In genomic region chr9:20621553-20622329, GRCh38 we compare ENCODE assay signal across 8 cellular contexts. TPM values are rescaled to one million over a fixed set of nuclear protein-coding genes. Genes with fewer than 3 reads are reported as not detected.
DNase-seq lines count a peak whose midpoint lies in the region; ATAC-seq and TF ChIP-seq lines count a peak whose summit lies in the region.

No MANE protein-coding gene starts in this region.

- H3K9me2 ChIP-seq in OCI-LY1 (ENCODE audit: low read depth, low read length), result no peaks in the 10 kb centered on the region

- H3K4me3 Mint-ChIP-seq in activated T-cell treated with anti-CD3 and anti-CD28 coated beads, Interleukin-2, amount 50 U/mL, for 72 hours, result peak overlapping the region; percentile 97
- H3K4me3 Mint-ChIP-seq in naive thymus-derived CD8-positive, alpha-beta T cell, result peak overlapping the region; percentile 91 to 100 (median 97)
- peak overlapping the region; percentile 76 to 97 for H3K4me3 Mint-ChIP-seq in stimulated activated naive B cell treated with anti-CD40 and anti-IgM and Interleukin-4, amounts not matched to agents 10 μg/mL and 1 μg/mL and 100 μg/mL, for 72 hours

- peaks cover 33% of the 10 kb centered on the region for H3K4me1 ChIP-seq in OCI-LY1 (ENCODE audit: insufficient read depth, low read length, severe bottlenecking)
- H3K4me1 ChIP-seq in fibroblast of lung (ENCODE audit: control insufficient read depth, extremely low read depth, insufficient read depth, low read length), result peaks cover 8% of the 10 kb centered on the region

- H4K20me1 ChIP-seq in OCI-LY1 (ENCODE audit: insufficient read depth, low read length) (no peaks in the 10 kb centered on the region), fibroblast of lung (ENCODE audit: control insufficient read depth, extremely low read depth, insufficient read depth, low read length) (no peaks in the 10 kb centered on the region)

- peak overlapping the region; percentile 73 for H3K9ac ChIP-seq in OCI-LY1 (ENCODE audit: low read length)
- H3K9ac ChIP-seq in fibroblast of lung (ENCODE audit: insufficient read depth, low read length), result peak overlapping the region; percentile 79

- H3K9me3 Mint-ChIP-seq in activated T-cell treated with anti-CD3 and anti-CD28 coated beads, Interleukin-2, amount 50 U/mL, for 72 hours, result no peaks in the 10 kb centered on the region
- no peaks in the 10 kb centered on the region for H3K9me3 Mint-ChIP-seq in naive thymus-derived CD8-positive, alpha-beta T cell
- H3K9me3 Mint-ChIP-seq in stimulated activated naive B cell treated with anti-CD40 and anti-IgM and Interleukin-4, amounts not matched to agents 10 μg/mL and 1 μg/mL and 100 μg/mL, for 72 hours, result no peaks in the 10 kb centered on the region

- POLR2A ChIA-PET in naive thymus-derived CD8-positive, alpha-beta T cell (lab: Charles Lee), result interaction anchor here (0.6 to 2.2 kb wide), 27 partner anchors 9 to 1391 kb away, joined by 3 to 43 read pairs (median 5); partner anchors contain the start of genes DENND4C, FOCAD, HACD4 and KLHL9

- peak overlapping the region; percentile 92 for H3K27ac Mint-ChIP-seq in activated T-cell treated with anti-CD3 and anti-CD28 coated beads, Interleukin-2, amount 50 U/mL, for 72 hours
- peak overlapping the region; percentile 86 to 99 (median 98) for H3K27ac Mint-ChIP-seq in naive thymus-derived CD8-positive, alpha-beta T cell
- H3K27ac Mint-ChIP-seq in stimulated activated naive B cell treated with anti-CD40 and anti-IgM and Interleukin-4, amounts not matched to agents 10 μg/mL and 1 μg/mL and 100 μg/mL, for 72 hours, result peak overlapping the region; percentile 89

- peaks cover 47% of the 10 kb centered on the region for H3K4me1 Mint-ChIP-seq in activated T-cell treated with anti-CD3 and anti-CD28 coated beads, Interleukin-2, amount 50 U/mL, for 72 hours (ENCODE audit: low read depth)
- H3K4me1 Mint-ChIP-seq in naive thymus-derived CD8-positive, alpha-beta T cell, result peaks cover 29 to 57% (median 52%) of the 10 kb centered on the region in 4 donors
- peaks cover 20 to 44% of the 10 kb centered on the region in 2 donors for H3K4me1 Mint-ChIP-seq in stimulated activated naive B cell treated with anti-CD40 and anti-IgM and Interleukin-4, amounts not matched to agents 10 μg/mL and 1 μg/mL and 100 μg/mL, for 72 hours

- no peaks in the 10 kb centered on the region for H3K27me3 ChIP-seq in OCI-LY1 (ENCODE audit: insufficient read depth, low read length)
- H3K27me3 ChIP-seq in fibroblast of lung (ENCODE audit: control insufficient read depth, insufficient read depth, low read length), result no peaks in the 10 kb centered on the region

- H3K27ac ChIP-seq in OCI-LY1 (ENCODE audit: low read depth, low read length, poor library complexity, severe bottlenecking) (peak overlapping the region; percentile 45), fibroblast of lung (ENCODE audit: insufficient read depth, low read length) (peak overlapping the region; percentile 73)

- H3K4me3 ChIP-seq in OCI-LY1 (ENCODE audit: low read depth, low read length, poor library complexity, severe bottlenecking) (peak overlapping the region; percentile 82), fibroblast of lung (replicated peaks in 1 of 4; ENCODE audit: control extremely low read depth in 1 of 4, insufficient read depth in 1 of 4, low read depth in 3 of 4, low read length in 4 of 4) (peak overlapping the region; percentile 89 to 97 (median 92))

- peaks cover 7 to 17% of the 10 kb centered on the region in 2 donors for H3K36me3 Mint-ChIP-seq in activated T-cell treated with anti-CD3 and anti-CD28 coated beads, Interleukin-2, amount 50 U/mL, for 72 hours (ENCODE audit: insufficient read depth in 2 of 2)
- peaks cover 0 to 4% (median 2%) of the 10 kb centered on the region in 3 donors for H3K36me3 Mint-ChIP-seq in naive thymus-derived CD8-positive, alpha-beta T cell
- peaks cover 0 to 1% of the 10 kb centered on the region in 2 donors for H3K36me3 Mint-ChIP-seq in stimulated activated naive B cell treated with anti-CD40 and anti-IgM and Interleukin-4, amounts not matched to agents 10 μg/mL and 1 μg/mL and 100 μg/mL, for 72 hours

- H3K27me3 Mint-ChIP-seq in activated T-cell treated with anti-CD3 and anti-CD28 coated beads, Interleukin-2, amount 50 U/mL, for 72 hours (ENCODE audit: low read depth), result no peaks in the 10 kb centered on the region
- no peaks in the 10 kb centered on the region for H3K27me3 Mint-ChIP-seq in naive thymus-derived CD8-positive, alpha-beta T cell
- H3K27me3 Mint-ChIP-seq in stimulated activated naive B cell treated with anti-CD40 and anti-IgM and Interleukin-4, amounts not matched to agents 10 μg/mL and 1 μg/mL and 100 μg/mL, for 72 hours, result peaks cover 11 to 38% of the 10 kb centered on the region in 2 donors

- H3K4me2 ChIP-seq in OCI-LY1 (ENCODE audit: low read length) (peak overlapping the region; percentile 78), fibroblast of lung (ENCODE audit: extremely low read depth, insufficient read depth, low read length) (peak overlapping the region; percentile 96)

- no peaks in the 10 kb centered on the region for H3F3A ChIP-seq in OCI-LY1 (ENCODE audit: insufficient read depth, low read length)

- no peaks in the 10 kb centered on the region for H3K9me3 ChIP-seq in OCI-LY1 (ENCODE audit: low read length)
- no peaks in the 10 kb centered on the region for H3K9me3 ChIP-seq in fibroblast of lung (ENCODE audit: control insufficient read depth, insufficient read depth, low read depth, low read length)

- H2AFZ ChIP-seq in OCI-LY1 (ENCODE audit: low read length), result peak overlapping the region; percentile 72; the same call in 1 of the 2 replicates
- peak overlapping the region; percentile 79 for H2AFZ ChIP-seq in fibroblast of lung (ENCODE audit: low read length)

- peak; percentile 8 for ATAC-seq in HG03039 (IDR thresholded peaks at IDR 0.05; ENCODE audit: unreplicated experiment)
- peak; percentile 34 to 35 for ATAC-seq in activated T-cell treated with anti-CD3 and anti-CD28 coated beads, Interleukin-2, amount 50 U/mL, for 72 hours (replicated peaks in 1 of 2)
- ATAC-seq in naive thymus-derived CD8-positive, alpha-beta T cell, result peak; percentile 29 to 33
- ATAC-seq in stimulated activated naive B cell treated with anti-CD40 and anti-IgM and Interleukin-4, amounts not matched to agents 10 μg/mL and 1 μg/mL and 100 μg/mL, for 72 hours (replicated peaks), result peak; percentile 38 to 47

- DNase-seq in NCI-H1436 (lab: John Stamatoyannopoulos, UW), result peak; percentile 46
- DNase-seq in NCI-H1436 treated with DMSO at 0.1 percent for 48 hours (lab: John Stamatoyannopoulos, UW), result no peak
- DNase-seq in activated T-cell treated with anti-CD3 and anti-CD28 coated beads, Interleukin-2, amount 50 U/mL, for 72 hours, result peak; percentile 59 to 66
- DNase-seq in fibroblast of lung (ENCODE audit: low read depth in 2 of 2), result peak; percentile 78 to 87
- peak in 9 of 10 donors; percentile 61 to 92 (median 73) for DNase-seq in naive thymus-derived CD8-positive, alpha-beta T cell
- peak; percentile 24 for DNase-seq in stimulated activated naive B cell treated with anti-CD40 and anti-IgM and Interleukin-4, amounts not matched to agents 10 μg/mL and 1 μg/mL and 100 μg/mL, for 72 hours

- H3K36me3 ChIP-seq in OCI-LY1 (ENCODE audit: insufficient read depth, low read length) (no peaks in the 10 kb centered on the region), fibroblast of lung (ENCODE audit: control insufficient read depth, insufficient read depth, low read length) (no peaks in the 10 kb centered on the region)

- no peaks in the 10 kb centered on the region for H3K79me2 ChIP-seq in OCI-LY1 (ENCODE audit: insufficient read depth, low read length)
- H3K79me2 ChIP-seq in fibroblast of lung (ENCODE audit: control insufficient read depth, insufficient read depth, low read length), result peaks cover 30% of the 10 kb centered on the region

- TF ChIP-seq CTCF in OCI-LY1 (IDR thresholded peaks at IDR 0.05; ENCODE audit: low read length) (no peak), fibroblast of lung (conservative IDR thresholded peaks at IDR 0.05 in 1 of 2, IDR thresholded peaks at IDR 0.05 in 1 of 2; ENCODE audit: low read depth in 1 of 2, low read length in 2 of 2) (no peak)

RNA-seq across cellular contexts. Expression of gene MLLT3, which starts 0.6 kb away (rescaled TPM):
- 10 to 100 TPM; 40.0 to 47.5 TPM for total RNA-seq in activated T-cell treated with anti-CD3 and anti-CD28 coated beads, Interleukin-2, amount 50 U/mL, for 72 hours
- 36.5 and 43.8 TPM in 2 replicates for total RNA-seq in fibroblast of lung
- polyA plus RNA-seq in fibroblast of lung, result 21.7 and 37.3 TPM in 2 replicates
- polyA plus RNA-seq in fibroblast of lung (2012), result 15.5 and 21.4 TPM in 2 replicates
- polyA minus RNA-seq in fibroblast of lung (ENCODE audit: low replicate concordance), result 5.7 and 18.6 TPM in 2 replicates
- 10 to 100 TPM; 64.7 to 73.0 TPM for total RNA-seq in naive thymus-derived CD8-positive, alpha-beta T cell
- polyA plus RNA-seq in naive thymus-derived CD8-positive, alpha-beta T cell, result 10 to 100 TPM; 28.0 to 42.9 (median 39.0) TPM
